In genomic region chr11:117928818-117929567, GRCh38 we compare ENCODE assay signal across 9 cellular contexts. TPM values are rescaled to one million over a fixed set of nuclear protein-coding genes. Genes with fewer than 3 reads are reported as not detected.
DNase-seq lines count a peak whose midpoint lies in the region; ATAC-seq and TF ChIP-seq lines count a peak whose summit lies in the region.
"Had no signal": no experiment of that assay in that cellular context is flagged by ENCODE, and none has a peak within 500 bp of the region (broad histone marks: within the 10 kb centered on the region; RNA-seq: fewer than 3 reads in every experiment).

TSS of gene TMPRSS13 (minus strand) at chr11:117929402. CDS start at chr11:117929307, 95 bp downstream.

- H3K4me3 ChIP-seq in upper lobe of left lung: peak within 1 kb of the TSS in 3 of 4 donors; percentile 18 to 35 (median 28)

- H3K27me3 Mint-ChIP-seq in activated naive CD4-positive, alpha-beta T cell treated with anti-CD3 and anti-CD28 coated beads, Interleukin-2, amount 50 U/mL, for 24 hours: no peaks in the 10 kb centered on the region
- H3K27me3 Mint-ChIP-seq in activated CD8-positive, alpha-beta T cell treated with anti-CD3 and anti-CD28 coated beads, Interleukin-2, amount 10 ng/mL, durations not matched to agents 7 days and 5 days (ENCODE audit: low read depth): no peaks in the 10 kb centered on the region

- TF ChIP-seq POLR2A in upper lobe of left lung (IDR thresholded peaks at IDR 0.05): no peak

- no peaks in the 10 kb centered on the region for H3K9me3 Mint-ChIP-seq in activated naive CD4-positive, alpha-beta T cell treated with anti-CD3 and anti-CD28 coated beads, Interleukin-2, amount 50 U/mL, for 24 hours
- H3K9me3 Mint-ChIP-seq in activated CD8-positive, alpha-beta T cell treated with anti-CD3 and anti-CD28 coated beads, Interleukin-2, amount 10 ng/mL, durations not matched to agents 7 days and 5 days (ENCODE audit: insufficient read depth): no peaks in the 10 kb centered on the region

- no peak for DNase-seq in activated naive CD4-positive, alpha-beta T cell treated with Interleukin-2 at 50 U/mL for 16 hours
- DNase-seq in activated CD8-positive, alpha-beta T cell treated with anti-CD3 and anti-CD28 coated beads, Interleukin-2, amount 10 ng/mL, durations not matched to agents 7 days and 5 days: no peak
- peak; percentile 26 for DNase-seq in kidney tubule cell (ENCODE audit: low spot score)
- peak; percentile 32 to 76 for DNase-seq in upper lobe of left lung
- DNase-seq in stimulated activated CD4-positive, alpha-beta T cell treated with anti-CD3 and anti-CD28 coated beads, Interleukin-4, amount 100 ng/mL, for 24 hours: no peak
- DNase-seq in NOMO-1 (lab: John Stamatoyannopoulos, UW; ENCODE audit: unreplicated experiment in 2 of 2): no peak
- DNase-seq: NCI-H2171 had no signal

- H3K4me3 Mint-ChIP-seq in activated naive CD4-positive, alpha-beta T cell treated with anti-CD3 and anti-CD28 coated beads, Interleukin-2, amount 50 U/mL, for 24 hours: peak within 1 kb of the TSS; percentile 16
- H3K4me3 Mint-ChIP-seq in activated CD8-positive, alpha-beta T cell treated with anti-CD3 and anti-CD28 coated beads, Interleukin-2, amount 10 ng/mL, durations not matched to agents 7 days and 5 days: peak within 1 kb of the TSS; percentile 49

- peak in 2 of 6 experiments; percentile 14 to 33 for TF ChIP-seq CTCF in upper lobe of left lung (IDR thresholded peaks at IDR 0.05)

- peak within 1 kb of the TSS; percentile 35 for H3K27ac Mint-ChIP-seq in activated naive CD4-positive, alpha-beta T cell treated with anti-CD3 and anti-CD28 coated beads, Interleukin-2, amount 50 U/mL, for 24 hours
- H3K27ac Mint-ChIP-seq in activated CD8-positive, alpha-beta T cell treated with anti-CD3 and anti-CD28 coated beads, Interleukin-2, amount 10 ng/mL, durations not matched to agents 7 days and 5 days: peak within 1 kb of the TSS; percentile 93

- no peak for ATAC-seq in activated CD8-positive, alpha-beta T cell treated with anti-CD3 and anti-CD28 coated beads, Interleukin-2, amount 10 ng/mL, durations not matched to agents 7 days and 5 days
- peak; percentile 48 to 85 for ATAC-seq in upper lobe of left lung (ENCODE audit: low FRiP score in 2 of 2)
- no peak for ATAC-seq in HG02642 (IDR thresholded peaks at IDR 0.05; ENCODE audit: poor library complexity, unreplicated experiment)

- H3K9me3 ChIP-seq in upper lobe of left lung: no peaks in the 10 kb centered on the region

- 49 to 59% methylated on average over 10 to 15 of the region's 15 CpGs for WGBS in upper lobe of left lung, 2 donors

- POLR2A ChIA-PET in activated CD8-positive, alpha-beta T cell treated with anti-CD3 and anti-CD28 coated beads, Interleukin-2, amount 10 ng/mL, durations not matched to agents 7 days and 5 days (lab: Charles Lee): no interaction called here

- no peaks in the 10 kb centered on the region for H3K36me3 Mint-ChIP-seq in activated naive CD4-positive, alpha-beta T cell treated with anti-CD3 and anti-CD28 coated beads, Interleukin-2, amount 50 U/mL, for 24 hours
- H3K36me3 Mint-ChIP-seq in activated CD8-positive, alpha-beta T cell treated with anti-CD3 and anti-CD28 coated beads, Interleukin-2, amount 10 ng/mL, durations not matched to agents 7 days and 5 days (ENCODE audit: low read depth): no peaks in the 10 kb centered on the region

- no peaks in the 10 kb centered on the region for H3K36me3 ChIP-seq in upper lobe of left lung

- TF ChIP-seq EP300 in upper lobe of left lung (IDR thresholded peaks at IDR 0.05): no peak

- CTCF ChIA-PET in activated CD8-positive, alpha-beta T cell treated with anti-CD3 and anti-CD28 coated beads, Interleukin-2, amount 10 ng/mL, durations not matched to agents 7 days and 5 days (lab: Charles Lee): interaction anchor here (0.6 to 11.6 kb wide), 8 partner anchors 14 to 124 kb away, joined by 3 to 172 read pairs (median 8); no protein-coding TSS in a partner anchor

- no peaks in the 10 kb centered on the region for H3K27me3 ChIP-seq in upper lobe of left lung

- H3K27ac ChIP-seq in upper lobe of left lung: peak within 1 kb of the TSS; percentile 35 to 42 (median 39)

- H3K4me1 ChIP-seq in upper lobe of left lung: peaks cover 8 to 32% (median 23%) of the 10 kb centered on the region in 4 donors

- peaks cover 55% of the 10 kb centered on the region for H3K4me1 Mint-ChIP-seq in activated naive CD4-positive, alpha-beta T cell treated with anti-CD3 and anti-CD28 coated beads, Interleukin-2, amount 50 U/mL, for 24 hours
- peaks cover 62% of the 10 kb centered on the region for H3K4me1 Mint-ChIP-seq in activated CD8-positive, alpha-beta T cell treated with anti-CD3 and anti-CD28 coated beads, Interleukin-2, amount 10 ng/mL, durations not matched to agents 7 days and 5 days (ENCODE audit: low read depth)

RNA-seq across cellular contexts. Expression of gene TMPRSS13, which starts in this region (rescaled TPM):
- 1 to 10 TPM; 1.8 to 2.5 TPM for total RNA-seq in activated CD8-positive, alpha-beta T cell treated with anti-CD3 and anti-CD28 coated beads, Interleukin-2, amount 10 ng/mL, durations not matched to agents 7 days and 5 days
- total RNA-seq in upper lobe of left lung: 10 to 100 TPM in 2 of 6 donors, 1 to 10 TPM in 4; 4.6 to 26.2 (median 6.1) TPM

Comparison
In these comparisons a context has a peak if more than half of its experiments do, and no peak if none do; other contexts are left out.
1. DNase-seq: peak in kidney tubule cell (single experiment) and upper lobe of left lung (2 of 2); none in activated naive CD4-positive, alpha-beta T cell treated with Interleukin-2 at 50 U/mL for 16 hours (single experiment), activated CD8-positive, alpha-beta T cell treated with anti-CD3 and anti-CD28 coated beads, Interleukin-2, amount 10 ng/mL, durations not matched to agents 7 days and 5 days (single experiment), stimulated activated CD4-positive, alpha-beta T cell treated with anti-CD3 and anti-CD28 coated beads, Interleukin-4, amount 100 ng/mL, for 24 hours (single experiment) and NOMO-1 (0 of 2).
2. ATAC-seq: peak in upper lobe of left lung (2 of 2); none in activated CD8-positive, alpha-beta T cell treated with anti-CD3 and anti-CD28 coated beads, Interleukin-2, amount 10 ng/mL, durations not matched to agents 7 days and 5 days (single experiment) and HG02642 (single experiment).